ENCODE assay signal across 8 cellular contexts in genomic region chr7:1459512-1459892, GRCh38. TPM values are rescaled to one million over a fixed set of nuclear protein-coding genes. Genes with fewer than 3 reads are reported as not detected.
DNase-seq lines count a peak whose midpoint lies in the region; ATAC-seq and TF ChIP-seq lines count a peak whose summit lies in the region.

No MANE protein-coding gene starts in this region.

- H3K4me3 ChIP-seq in BLaER1 treated with 17β-estradiol and CSF1 and Interleukin-3, amounts not matched to agents 10 nM and 100 nM = peak overlapping the region; percentile 57 to 81 (median 70)
- H3K4me3 ChIP-seq in lower leg skin (ENCODE audit: low read depth, poor library complexity, severe bottlenecking) = no peak overlapping the region

- no peak for TF ChIP-seq POLR2A in lower leg skin (IDR thresholded peaks at IDR 0.05)

- peaks cover 42 to 68% (median 50%) of the 10 kb centered on the region in 10 experiments for H3K4me1 ChIP-seq in BLaER1 treated with 17β-estradiol and CSF1 and Interleukin-3, amounts not matched to agents 10 nM and 100 nM

- intact Hi-C loops in activated CD4-positive, alpha-beta memory T cell treated with anti-CD3 and anti-CD28 coated beads for 36 hours (cut with micrococcal nuclease) = loop anchor here (1.0 to 5.0 kb wide), 3 partner anchors 42 to 73 kb away; partner anchors contain the start of gene MAFK
- intact Hi-C loops in lower leg skin (cut with DNase I; ENCODE audit: low total_unique reads) = no loop called here

- H3K27ac Mint-ChIP-seq in activated CD4-positive, alpha-beta memory T cell treated with anti-CD3 and anti-CD28 coated beads for 36 hours = no peak overlapping the region

- no peak for TF ChIP-seq CTCF in lower leg skin (IDR thresholded peaks at IDR 0.05)

- no peaks in the 10 kb centered on the region for H3K36me3 Mint-ChIP-seq in activated CD4-positive, alpha-beta memory T cell treated with anti-CD3 and anti-CD28 coated beads for 36 hours

- 0% methylated on average over 2 to 6 of the region's 35 CpGs for WGBS in lower leg skin, 2 donors

- no peaks in the 10 kb centered on the region for H3K27me3 Mint-ChIP-seq in activated CD4-positive, alpha-beta memory T cell treated with anti-CD3 and anti-CD28 coated beads for 36 hours

- ATAC-seq in GM19438 (IDR thresholded peaks at IDR 0.05; ENCODE audit: low read depth, unreplicated experiment) (peak; percentile 94), HG03521 (IDR thresholded peaks at IDR 0.05; ENCODE audit: unreplicated experiment) (peak; percentile 91)

- POLR2A ChIA-PET in activated CD4-positive, alpha-beta memory T cell treated with anti-CD3 and anti-CD28 coated beads for 36 hours (lab: Charles Lee) = no interaction called here

- H4K20me1 ChIP-seq in BLaER1 treated with 17β-estradiol and CSF1 and Interleukin-3, amounts not matched to agents 10 nM and 100 nM = peaks cover 0 to 42% (median 14%) of the 10 kb centered on the region in 11 experiments; a peak in 15 of 22 replicates

- H3K27me3 ChIP-seq in BLaER1 treated with 17β-estradiol and CSF1 and Interleukin-3, amounts not matched to agents 10 nM and 100 nM = peaks cover 14 to 27% (median 24%) of the 10 kb centered on the region in 11 experiments

- peak overlapping the region; percentile 93 to 100 (median 100); a peak in 20 of 22 replicates for H3K4me2 ChIP-seq in BLaER1 treated with 17β-estradiol and CSF1 and Interleukin-3, amounts not matched to agents 10 nM and 100 nM

- CTCF ChIA-PET in activated CD4-positive, alpha-beta memory T cell treated with anti-CD3 and anti-CD28 coated beads for 36 hours (lab: Charles Lee) = no interaction called here

- DNase-seq in NCI-H526 treated with DMSO at 0.1 percent for 48 hours (lab: John Stamatoyannopoulos, UW) = peak; percentile 89
- DNase-seq in activated CD4-positive, alpha-beta memory T cell treated with anti-CD3 and anti-CD28 coated beads for 36 hours = peak; percentile 99
- peak; percentile 91 to 99 for DNase-seq in dermis microvascular lymphatic vessel endothelial cell (ENCODE audit: low read depth in 2 of 2)
- DNase-seq in lower leg skin (ENCODE audit: low spot score in 2 of 2) = peak; percentile 99 to 100
- DNase-seq in stimulated activated CD4-positive, alpha-beta T cell treated with anti-CD3 and anti-CD28 coated beads, Interleukin-4, amount 100 ng/mL, for 4 hours = peak; percentile 96 to 98

- H3K4me1 Mint-ChIP-seq in activated CD4-positive, alpha-beta memory T cell treated with anti-CD3 and anti-CD28 coated beads for 36 hours (ENCODE audit: low read depth) = peaks cover 9% of the 10 kb centered on the region

- no peaks in the 10 kb centered on the region for H3K9me3 Mint-ChIP-seq in activated CD4-positive, alpha-beta memory T cell treated with anti-CD3 and anti-CD28 coated beads for 36 hours

- H3K4me3 Mint-ChIP-seq in activated CD4-positive, alpha-beta memory T cell treated with anti-CD3 and anti-CD28 coated beads for 36 hours = peak overlapping the region; percentile 72

- H3K9ac ChIP-seq in BLaER1 treated with 17β-estradiol and CSF1 and Interleukin-3, amounts not matched to agents 10 nM and 100 nM = peak overlapping the region in 10 of 11 experiments; percentile 59 to 79 (median 76); a peak in 16 of 22 replicates

- peak overlapping the region in 2 of 11 experiments; percentile 63 to 72; a peak in 2 of 22 replicates for H3K27ac ChIP-seq in BLaER1 treated with 17β-estradiol and CSF1 and Interleukin-3, amounts not matched to agents 10 nM and 100 nM

- no peaks in the 10 kb centered on the region for H3K36me3 ChIP-seq in BLaER1 treated with 17β-estradiol and CSF1 and Interleukin-3, amounts not matched to agents 10 nM and 100 nM

- no peaks in the 10 kb centered on the region for H3K9me3 ChIP-seq in BLaER1 treated with 17β-estradiol and CSF1 and Interleukin-3, amounts not matched to agents 10 nM and 100 nM (replicated peaks in 1 of 11)

RNA-seq across cellular contexts. Expression of gene MICALL2, which starts 0.2 kb away (rescaled TPM):
- 1 to 10 TPM; 4.3 to 6.0 TPM for total RNA-seq in activated CD4-positive, alpha-beta memory T cell treated with anti-CD3 and anti-CD28 coated beads for 36 hours
- total RNA-seq in dermis microvascular lymphatic vessel endothelial cell = 8.7 and 12.5 TPM in 2 replicates
- total RNA-seq in lower leg skin = 10 to 100 TPM; 10.4 to 17.0 (median 14.0) TPM

RNA-seq across cellular contexts. Expression of gene INTS1, which starts 44.7 kb away (rescaled TPM):
- total RNA-seq in activated CD4-positive, alpha-beta memory T cell treated with anti-CD3 and anti-CD28 coated beads for 36 hours = 10 to 100 TPM; 86.4 to 92.5 TPM
- 25.4 and 38.2 TPM in 2 replicates for total RNA-seq in dermis microvascular lymphatic vessel endothelial cell
- 10 to 100 TPM; 45.9 to 70.6 (median 60.3) TPM for total RNA-seq in lower leg skin
